Comparison of ENCODE assay signal across 8 cellular contexts in genomic region chr2:20447437-20448245, GRCh38. TPM values are rescaled to one million over a fixed set of nuclear protein-coding genes. Genes with fewer than 3 reads are reported as not detected.
A peak's percentile ranks its signal among the peaks of the same experiment; 100 is the strongest.
DNase-seq lines count a peak whose midpoint lies in the region; ATAC-seq and TF ChIP-seq lines count a peak whose summit lies in the region.

No MANE protein-coding gene starts in this region.

- ATAC-seq in GM21381 (IDR thresholded peaks at IDR 0.05; ENCODE audit: unreplicated experiment), result peak; percentile 11
- ATAC-seq in gastroesophageal sphincter, result no peak
- no peak for ATAC-seq in HG03280 (IDR thresholded peaks at IDR 0.05; ENCODE audit: unreplicated experiment)
- no peak for ATAC-seq in HG03521 (IDR thresholded peaks at IDR 0.05; ENCODE audit: unreplicated experiment)

- H3K27me3 ChIP-seq in gastroesophageal sphincter, result no peaks in the 10 kb centered on the region

- intact Hi-C loops in activated T-helper 1 cell treated with anti-CD3 and anti-CD28 coated beads, Interleukin-12 subunit alpha, Interleukin-12 subunit beta, Interleukin-2, Interleukin-4 antibody, amounts not matched to agents 30 ng/mL and 10 ng/mL and 1 ng/mL, durations not matched to agents 14 hours and 24 hours and 36 hours (cut with micrococcal nuclease), result loop anchor here (1.0 to 10.0 kb wide), 11 partner anchors 10 to 1099 kb away; partner anchors contain the start of genes HS1BP3, LDAH, PUM2 and TTC32

- 0% methylated on average over 1 to 3 of the region's 78 CpGs for WGBS in gastroesophageal sphincter (ENCODE audit: low coverage in 1 of 2), 2 donors

- H3K4me3 Mint-ChIP-seq in activated T-helper 1 cell treated with anti-CD3 and anti-CD28 coated beads, Interleukin-12 subunit alpha, Interleukin-12 subunit beta, Interleukin-2, Interleukin-4 antibody, amounts not matched to agents 30 ng/mL and 10 ng/mL and 1 ng/mL, durations not matched to agents 14 hours and 24 hours and 36 hours, result peak overlapping the region; percentile 81

- H3K27ac ChIP-seq in gastroesophageal sphincter, result peak overlapping the region; percentile 83 to 100 (median 99)

- H3K27me3 Mint-ChIP-seq in activated T-helper 1 cell treated with anti-CD3 and anti-CD28 coated beads, Interleukin-12 subunit alpha, Interleukin-12 subunit beta, Interleukin-2, Interleukin-4 antibody, amounts not matched to agents 30 ng/mL and 10 ng/mL and 1 ng/mL, durations not matched to agents 14 hours and 24 hours and 36 hours (ENCODE audit: insufficient read depth), result peaks cover 66% of the 10 kb centered on the region

- peak overlapping the region; percentile 88 to 97 for H3K4me3 ChIP-seq in gastroesophageal sphincter

- DNase-seq in EL, result peak; percentile 49
- peak; percentile 22 for DNase-seq in LoVo (ENCODE audit: low spot score)
- no peak for DNase-seq in activated T-helper 1 cell treated with anti-CD3 and anti-CD28 coated beads, Interleukin-12 subunit alpha, Interleukin-12 subunit beta, Interleukin-2, Interleukin-4 antibody, amounts not matched to agents 30 ng/mL and 10 ng/mL and 1 ng/mL, durations not matched to agents 14 hours and 24 hours and 36 hours (ENCODE audit: low spot score)
- peak in 47 of 56 donors; percentile 31 to 82 (median 67) for DNase-seq in nucleus accumbens (lab: John Stamatoyannopoulos, UW)

- peaks cover 2% of the 10 kb centered on the region for H3K36me3 Mint-ChIP-seq in activated T-helper 1 cell treated with anti-CD3 and anti-CD28 coated beads, Interleukin-12 subunit alpha, Interleukin-12 subunit beta, Interleukin-2, Interleukin-4 antibody, amounts not matched to agents 30 ng/mL and 10 ng/mL and 1 ng/mL, durations not matched to agents 14 hours and 24 hours and 36 hours (ENCODE audit: low read depth)

- TF ChIP-seq POLR2A in gastroesophageal sphincter (IDR thresholded peaks at IDR 0.05), result peak; percentile 66 to 88

- no peak for TF ChIP-seq EP300 in gastroesophageal sphincter (IDR thresholded peaks at IDR 0.05)

- no peaks in the 10 kb centered on the region for H3K9me3 ChIP-seq in gastroesophageal sphincter

- peak overlapping the region; percentile 58 for H3K27ac Mint-ChIP-seq in activated T-helper 1 cell treated with anti-CD3 and anti-CD28 coated beads, Interleukin-12 subunit alpha, Interleukin-12 subunit beta, Interleukin-2, Interleukin-4 antibody, amounts not matched to agents 30 ng/mL and 10 ng/mL and 1 ng/mL, durations not matched to agents 14 hours and 24 hours and 36 hours

- TF ChIP-seq CTCF in gastroesophageal sphincter (IDR thresholded peaks at IDR 0.05), result no peak

- peaks cover 11 to 58% (median 30%) of the 10 kb centered on the region in 3 donors for H3K4me1 ChIP-seq in gastroesophageal sphincter

- H3K9me3 Mint-ChIP-seq in activated T-helper 1 cell treated with anti-CD3 and anti-CD28 coated beads, Interleukin-12 subunit alpha, Interleukin-12 subunit beta, Interleukin-2, Interleukin-4 antibody, amounts not matched to agents 30 ng/mL and 10 ng/mL and 1 ng/mL, durations not matched to agents 14 hours and 24 hours and 36 hours, result no peaks in the 10 kb centered on the region

- peaks cover 0 to 18% of the 10 kb centered on the region in 2 donors for H3K36me3 ChIP-seq in gastroesophageal sphincter

- H3K4me1 Mint-ChIP-seq in activated T-helper 1 cell treated with anti-CD3 and anti-CD28 coated beads, Interleukin-12 subunit alpha, Interleukin-12 subunit beta, Interleukin-2, Interleukin-4 antibody, amounts not matched to agents 30 ng/mL and 10 ng/mL and 1 ng/mL, durations not matched to agents 14 hours and 24 hours and 36 hours (ENCODE audit: low read depth), result peaks cover 12% of the 10 kb centered on the region

RNA-seq across cellular contexts. Expression of gene RHOB, which starts 0.8 kb away (rescaled TPM):
- 27.6 and 29.6 TPM in 2 replicates for total RNA-seq in activated T-helper 1 cell treated with anti-CD3 and anti-CD28 coated beads, Interleukin-12 subunit alpha, Interleukin-12 subunit beta, Interleukin-2, Interleukin-4 antibody, amounts not matched to agents 30 ng/mL and 10 ng/mL and 1 ng/mL, durations not matched to agents 14 hours and 24 hours and 36 hours
- 1,000 to 10,000 TPM; 1,174 to 1,482 (median 1,322) TPM for total RNA-seq in gastroesophageal sphincter

Comparison
In these comparisons a context has a peak if more than half of its experiments do, and no peak if none do; other contexts are left out.
1. RNA of gene RHOB, which starts 0.8 kb away (total RNA-seq): 1,174 to 1,482 TPM in gastroesophageal sphincter; 27.6 to 29.6 TPM in activated T-helper 1 cell treated with anti-CD3 and anti-CD28 coated beads, Interleukin-12 subunit alpha, Interleukin-12 subunit beta, Interleukin-2, Interleukin-4 antibody, amounts not matched to agents 30 ng/mL and 10 ng/mL and 1 ng/mL, durations not matched to agents 14 hours and 24 hours and 36 hours; every median in the first group is over 10 times any median in the second.